Comparison of ENCODE assay signal across 30 cellular contexts in genomic region chr11:18081551-18081950, GRCh38. TPM values are rescaled to one million over a fixed set of nuclear protein-coding genes. Genes with fewer than 3 reads are reported as not detected.
DNase-seq lines count a peak whose midpoint lies in the region; ATAC-seq, FAIRE-seq and TF ChIP-seq lines count a peak whose summit lies in the region.
"Had no signal": no experiment of that assay in that cellular context is flagged by ENCODE, and none has a peak within 500 bp of the region (broad histone marks: within the 10 kb centered on the region; RNA-seq: fewer than 3 reads in every experiment).

No MANE protein-coding gene starts in this region.

- no peak overlapping the region for H3K4me2 ChIP-seq in K562 (ENCODE audit: insufficient read depth, low read length)

- no peak overlapping the region for H2AFZ ChIP-seq in K562 (ENCODE audit: low read depth, low read length)

- ATAC-seq in K562, result no peak
- ATAC-seq: left lung, right lobe of liver had no signal

- CTCF ChIA-PET in K562 (lab: Yijun Ruan, JAX; ENCODE audit: low intra/inter-chr PET ratio), result no interaction called here

- in situ Hi-C loops in G401 (cut with HindIII; ENCODE audit: low sequenced_read_pairs) (no loop called here), K562 (cut with MboI) (no loop called here)

- 53% methylated on average over 1 of the region's 2 CpGs for WGBS in K562 (ENCODE audit: insufficient coverage, low coverage, missing lambda C conversion rate)

- no peak overlapping the region for H3K4me3 ChIP-seq in K562
- H3K4me3 ChIP-seq: left lung, right lobe of liver, SJCRH30 had no signal

- H3K36me3 Mint-ChIP-seq in CD14-positive monocyte, result peaks cover 55 to 69% of the 10 kb centered on the region in 2 donors

- no peaks in the 10 kb centered on the region for H3K9me3 Mint-ChIP-seq in CD14-positive monocyte
- H3K9me3 Mint-ChIP-seq: activated CD4-positive, alpha-beta memory T cell treated with anti-CD3 and anti-CD28 coated beads, Interleukin-2, amount 10 ng/mL, durations not matched to agents 7 days and 5 days; HFFc6 had no signal

- POLR2A ChIA-PET in K562 (lab: Yijun Ruan, JAX), result interaction anchor here (0.8 to 1.8 kb wide), 3 partner anchors 8 to 45 kb away, joined by 3 to 6 read pairs (median 4); no protein-coding TSS in a partner anchor

- no peak for FAIRE-seq in K562 (lab: Jason Lieb, UNC)

- no peaks in the 10 kb centered on the region for H4K20me1 ChIP-seq in K562 (replicated peaks; ENCODE audit: control insufficient read depth, insufficient read depth, low read length)

- TF ChIP-seq POLR2A in K562 (conservative IDR thresholded peaks at IDR 0.05), result no peak

- TF ChIP-seq EP300 in K562 (IDR thresholded peaks at IDR 0.05; ENCODE audit: low read length), result no peak

- intact Hi-C loops in CD14-positive monocyte (cut with micrococcal nuclease), result no loop called here
- intact Hi-C loops in K562 (cut with micrococcal nuclease), result no loop called here

- DNase-seq in NCI-H510A treated with DMSO at 0.1 percent for 48 hours (lab: John Stamatoyannopoulos, UW), result peak; percentile 3
- no peak for DNase-seq in NCI-H510A (lab: John Stamatoyannopoulos, UW)
- no peak for DNase-seq in CD14-positive monocyte (ENCODE audit: low spot score)
- peak; percentile 14 for DNase-seq in G401 (ENCODE audit: low spot score)
- DNase-seq in K562 (ENCODE audit: extremely low read depth in 1 of 4, low spot score in 3 of 4), result peak in 2 of 4 experiments; percentile 15 to 19
- DNase-seq in C1 segment of cervical spinal cord (lab: John Stamatoyannopoulos, UW), result no peak
- no peak for DNase-seq in HUDEP-2 (lab: John Stamatoyannopoulos, UW; ENCODE audit: unreplicated experiment in 76 of 76)
- no peak for DNase-seq in caudate nucleus (lab: John Stamatoyannopoulos, UW)
- DNase-seq: activated CD4-positive, alpha-beta memory T cell treated with anti-CD3 and anti-CD28 coated beads, Interleukin-2, amount 10 ng/mL, durations not matched to agents 7 days and 5 days; activated gamma-delta T cell treated with Interleukin-2 at 50 U/mL for 16 hours; amniotic stem cell; brain microvascular endothelial cell; effector CD8-positive, alpha-beta T cell; GOT3; HFFc6; Kasumi-1; left lung; NCI-H146; right lobe of liver; stimulated activated CD4-positive, alpha-beta T cell treated with anti-CD3 and anti-CD28 coated beads, Interleukin-12 subunit alpha, Interleukin-12 subunit beta, amount 100 ng/mL, for 4 hours; stimulated activated CD4-positive, alpha-beta T cell treated with anti-CD3 and anti-CD28 coated beads, Interleukin-4, amount 100 ng/mL, for 1 hour; T-helper 1 cell had no signal

- no TSS peak for BruUV-seq in K562 (replicated peaks; lab: Mats Ljungman, UMichigan)

- no peaks in the 10 kb centered on the region for H3K9me1 ChIP-seq in K562 (ENCODE audit: control insufficient read depth, insufficient read depth, low read length)

- no peak for TF ChIP-seq RAD21 in K562 (CRISPR knock-in tag; conservative IDR thresholded peaks at IDR 0.05 in 1 of 2, IDR thresholded peaks at IDR 0.05 in 1 of 2)

- peaks cover 6% of the 10 kb centered on the region for H3K4me1 Mint-ChIP-seq in CD14-positive monocyte
- H3K4me1 Mint-ChIP-seq: activated CD4-positive, alpha-beta memory T cell treated with anti-CD3 and anti-CD28 coated beads, Interleukin-2, amount 10 ng/mL, durations not matched to agents 7 days and 5 days had no signal

- no peaks in the 10 kb centered on the region for H3K4me1 ChIP-seq in K562 (replicated peaks in 1 of 2; ENCODE audit: control insufficient read depth in 2 of 2, insufficient read depth in 2 of 2, low read length in 2 of 2)
- H3K4me1 ChIP-seq: right lobe of liver, SJCRH30 had no signal

- peaks cover 67% of the 10 kb centered on the region; the same call in 2 of the 3 replicates for H3K36me3 ChIP-seq in K562 (ENCODE audit: control insufficient read depth, insufficient read depth, low read length)
- H3K36me3 ChIP-seq: neutrophil had no signal

- H3K27ac ChIP-seq in K562 (ENCODE audit: extremely low read depth, low read depth, low read length) (no peak overlapping the region), caudate nucleus (ENCODE audit: low read depth, low read length) (no peak overlapping the region)
- H3K27ac ChIP-seq: brain microvascular endothelial cell, left lung, neutrophil, right lobe of liver, SJCRH30 had no signal

- no peaks in the 10 kb centered on the region for H3K9me3 ChIP-seq in K562 (replicated peaks; ENCODE audit: control insufficient read depth, insufficient read depth, low read depth, low read length)
- H3K9me3 ChIP-seq: left lung, neutrophil, right lobe of liver, SJCRH30 had no signal

- no peak overlapping the region for H3K4me3 Mint-ChIP-seq in CD14-positive monocyte
- H3K4me3 Mint-ChIP-seq: activated CD4-positive, alpha-beta memory T cell treated with anti-CD3 and anti-CD28 coated beads, Interleukin-2, amount 10 ng/mL, durations not matched to agents 7 days and 5 days; HFFc6 had no signal

- H3K79me2 ChIP-seq in K562 (ENCODE audit: control insufficient read depth, insufficient read depth, low read length), result no peaks in the 10 kb centered on the region

- H3K27me3 ChIP-seq in K562 (ENCODE audit: control insufficient read depth in 2 of 2, insufficient read depth in 2 of 2, low read length in 2 of 2), result no peaks in the 10 kb centered on the region
- H3K27me3 ChIP-seq: brain microvascular endothelial cell, left lung, neutrophil, right lobe of liver, SJCRH30 had no signal

- no peak for TF ChIP-seq CTCF in CD14-positive monocyte (IDR thresholded peaks at IDR 0.05)
- TF ChIP-seq CTCF in K562 (IDR thresholded peaks at IDR 0.05 in 2 of 3, conservative IDR thresholded peaks at IDR 0.05 in 1 of 3; ENCODE audit: insufficient read depth in 2 of 3, low read depth in 1 of 3, low read length in 3 of 3), result no peak

- H3K27me3 Mint-ChIP-seq in CD14-positive monocyte (ENCODE audit: low read depth in 3 of 3), result no peaks in the 10 kb centered on the region
- H3K27me3 Mint-ChIP-seq: activated CD4-positive, alpha-beta memory T cell treated with anti-CD3 and anti-CD28 coated beads, Interleukin-2, amount 10 ng/mL, durations not matched to agents 7 days and 5 days; progenitor cell of endocrine pancreas had no signal

- H3K27ac Mint-ChIP-seq in CD14-positive monocyte, result peak overlapping the region in 5 of 7 donors; percentile 9 to 43 (median 37)
- H3K27ac Mint-ChIP-seq: activated CD4-positive, alpha-beta memory T cell treated with anti-CD3 and anti-CD28 coated beads, Interleukin-2, amount 10 ng/mL, durations not matched to agents 7 days and 5 days; HFFc6; progenitor cell of endocrine pancreas had no signal

- no peak overlapping the region for H3K9ac ChIP-seq in K562 (ENCODE audit: insufficient read depth in 1 of 2, low read depth in 2 of 2, low read length in 2 of 2)

RNA-seq across cellular contexts. Expression of gene SAAL1, which starts 24.3 kb away (rescaled TPM):
- polyA plus RNA-seq in CD14-positive monocyte (10 to 100 TPM in 1 of 2 donors, 1 to 10 TPM in 1; 7.6 to 10.2 TPM), K562 (2011; rRNA removed) (42.1 and 57.0 TPM in 2 replicates), K562 (2014; fragmentation: Illumina TruSeq; extraction: Trizol) (69.5 and 77.5 TPM in 2 replicates), K562 (2014; fragmentation: Nextera tagmentation; extraction: Ambion mirVana) (10 to 100 TPM; 42.3 to 42.6 TPM), K562 (2014; rRNA removed) (57.6 TPM in 2 replicates)
- 37.7 and 37.9 TPM in 2 replicates for total RNA-seq in G401 (2014; rRNA removed; shearing (Covaris generic))
- 31.8 and 69.0 TPM in 2 replicates for total RNA-seq in K562 (2011; cell fraction: chromatin; rRNA removed; ENCODE audit: low replicate concordance)
- total RNA-seq in K562 (2011; cell fraction: nucleolus; rRNA removed), result 25.4 and 33.4 TPM in 2 replicates
- total RNA-seq in K562 (2011; cell fraction: nucleoplasm; rRNA removed), result 23.9 and 37.7 TPM in 2 replicates
- total RNA-seq in K562 (2014; rRNA removed) (40.9 and 42.8 TPM in 2 replicates), K562 (2014; rRNA removed; fragmentation: Illumina TruSeq; extraction: Trizol) (56.4 and 61.7 TPM in 2 replicates), K562 (2015; rRNA removed; fragmentation: Illumina TruSeq; extraction: Trizol) (61.1 and 61.2 TPM in 2 replicates), K562 (2021) (35.8 and 38.9 TPM in 2 replicates)
- 16.8 and 28.7 TPM in 2 replicates for polyA plus RNA-seq in K562 (2011; cell fraction: cytosol; rRNA removed)
- polyA plus RNA-seq in K562 (2011; cell fraction: nucleus; rRNA removed), result 29.3 and 32.0 TPM in 2 replicates
- 23.9 and 36.0 TPM in 2 replicates for polyA plus RNA-seq in K562 (2012)
- 39.0 and 40.2 TPM in 2 replicates for polyA minus RNA-seq in K562 (2011; rRNA and poly(A)+ RNA removed)
- 10.0 and 17.4 TPM in 2 replicates for polyA minus RNA-seq in K562 (2011; cell fraction: cytosol; rRNA and poly(A)+ RNA removed)
- 24.6 and 35.7 TPM in 2 replicates for polyA minus RNA-seq in K562 (2011; cell fraction: nucleus; rRNA and poly(A)+ RNA removed)

RNA-seq across cellular contexts. Expression of gene TPH1, which starts 35.5 kb away (rescaled TPM):
- polyA plus RNA-seq in CD14-positive monocyte (not detected), K562 (2011; rRNA removed) (0.15 and 0.17 TPM in 2 replicates), K562 (2014; fragmentation: Illumina TruSeq; extraction: Trizol) (0.19 and 0.22 TPM in 2 replicates), K562 (2014; fragmentation: Nextera tagmentation; extraction: Ambion mirVana) (under 1 TPM; 0.04 to 0.17 TPM), K562 (2014; rRNA removed) (0.19 and 0.49 TPM in 2 replicates)
- 0.25 TPM in 1 of 2 replicates, not detected in the other for total RNA-seq in G401 (2014; rRNA removed; shearing (Covaris generic))
- total RNA-seq in K562 (2011; cell fraction: chromatin; rRNA removed; ENCODE audit: low replicate concordance), result 0.05 and 0.74 TPM in 2 replicates
- total RNA-seq in K562 (2011; cell fraction: nucleolus; rRNA removed), result 0.17 and 0.53 TPM in 2 replicates
- 0.38 and 0.44 TPM in 2 replicates for total RNA-seq in K562 (2011; cell fraction: nucleoplasm; rRNA removed)
- total RNA-seq in K562 (2014; rRNA removed) (0.04 and 0.05 TPM in 2 replicates), K562 (2014; rRNA removed; fragmentation: Illumina TruSeq; extraction: Trizol) (0.22 and 0.51 TPM in 2 replicates), K562 (2015; rRNA removed; fragmentation: Illumina TruSeq; extraction: Trizol) (0.23 and 0.29 TPM in 2 replicates), K562 (2021) (0.11 and 0.13 TPM in 2 replicates)
- 0.03 and 0.04 TPM in 2 replicates for polyA plus RNA-seq in K562 (2011; cell fraction: cytosol; rRNA removed)
- 0.53 and 0.55 TPM in 2 replicates for polyA plus RNA-seq in K562 (2011; cell fraction: nucleus; rRNA removed)
- 0.09 and 0.17 TPM in 2 replicates for polyA plus RNA-seq in K562 (2012)
- 0.27 and 0.60 TPM in 2 replicates for polyA minus RNA-seq in K562 (2011; rRNA and poly(A)+ RNA removed)
- polyA minus RNA-seq in K562 (2011; cell fraction: cytosol; rRNA and poly(A)+ RNA removed), result not detected in 2 replicates
- polyA minus RNA-seq in K562 (2011; cell fraction: nucleus; rRNA and poly(A)+ RNA removed), result 0.27 and 0.56 TPM in 2 replicates
- total RNA-seq: epithelial cell of proximal tubule, myocyte had no signal

RNA-seq across cellular contexts. Expression of gene MRGPRX3, which starts 50.8 kb away (rescaled TPM):
- polyA plus RNA-seq in CD14-positive monocyte (not detected), K562 (2011; rRNA removed) (not detected in 2 replicates), K562 (2014; fragmentation: Illumina TruSeq; extraction: Trizol) (not detected in 2 replicates), K562 (2014; fragmentation: Nextera tagmentation; extraction: Ambion mirVana) (not detected), K562 (2014; rRNA removed) (not detected in 2 replicates)
- total RNA-seq in G401 (2014; rRNA removed; shearing (Covaris generic)), result not detected in 2 replicates
- total RNA-seq in K562 (2011; cell fraction: chromatin; rRNA removed; ENCODE audit: low replicate concordance), result not detected in 2 replicates
- not detected in 2 replicates for total RNA-seq in K562 (2011; cell fraction: nucleolus; rRNA removed)
- total RNA-seq in K562 (2011; cell fraction: nucleoplasm; rRNA removed), result not detected in 2 replicates
- total RNA-seq in K562 (2014; rRNA removed) (not detected in 2 replicates), K562 (2014; rRNA removed; fragmentation: Illumina TruSeq; extraction: Trizol) (not detected in 2 replicates), K562 (2015; rRNA removed; fragmentation: Illumina TruSeq; extraction: Trizol) (not detected in 2 replicates), K562 (2021) (not detected in 2 replicates)
- not detected in 2 replicates for polyA plus RNA-seq in K562 (2011; cell fraction: cytosol; rRNA removed)
- polyA plus RNA-seq in K562 (2011; cell fraction: nucleus; rRNA removed), result not detected in 2 replicates
- polyA plus RNA-seq in K562 (2012), result not detected in 2 replicates
- not detected in 2 replicates for polyA minus RNA-seq in K562 (2011; rRNA and poly(A)+ RNA removed)
- polyA minus RNA-seq in K562 (2011; cell fraction: cytosol; rRNA and poly(A)+ RNA removed), result not detected in 2 replicates
- not detected in 2 replicates for polyA minus RNA-seq in K562 (2011; cell fraction: nucleus; rRNA and poly(A)+ RNA removed)
- total RNA-seq: activated CD4-positive, alpha-beta memory T cell treated with anti-CD3 and anti-CD28 coated beads, Interleukin-2, amount 10 ng/mL, durations not matched to agents 7 days and 5 days; epithelial cell of proximal tubule; HFFc6; mesenteric fat pad; myocyte; progenitor cell of endocrine pancreas; SJCRH30; ureter had no signal
- polyA plus RNA-seq: BJ had no signal

Comparison
In these comparisons a context has a peak if more than half of its experiments do, and no peak if none do; other contexts are left out.
1. DNase-seq: peak in NCI-H510A treated with DMSO at 0.1 percent for 48 hours (single experiment) and G401 (single experiment); none in NCI-H510A (single experiment), CD14-positive monocyte (single experiment), C1 segment of cervical spinal cord (0 of 14), HUDEP-2 (0 of 76) and caudate nucleus (0 of 61).